ENCODE assay signal across 14 cellular contexts in the genomic region with DNA sequence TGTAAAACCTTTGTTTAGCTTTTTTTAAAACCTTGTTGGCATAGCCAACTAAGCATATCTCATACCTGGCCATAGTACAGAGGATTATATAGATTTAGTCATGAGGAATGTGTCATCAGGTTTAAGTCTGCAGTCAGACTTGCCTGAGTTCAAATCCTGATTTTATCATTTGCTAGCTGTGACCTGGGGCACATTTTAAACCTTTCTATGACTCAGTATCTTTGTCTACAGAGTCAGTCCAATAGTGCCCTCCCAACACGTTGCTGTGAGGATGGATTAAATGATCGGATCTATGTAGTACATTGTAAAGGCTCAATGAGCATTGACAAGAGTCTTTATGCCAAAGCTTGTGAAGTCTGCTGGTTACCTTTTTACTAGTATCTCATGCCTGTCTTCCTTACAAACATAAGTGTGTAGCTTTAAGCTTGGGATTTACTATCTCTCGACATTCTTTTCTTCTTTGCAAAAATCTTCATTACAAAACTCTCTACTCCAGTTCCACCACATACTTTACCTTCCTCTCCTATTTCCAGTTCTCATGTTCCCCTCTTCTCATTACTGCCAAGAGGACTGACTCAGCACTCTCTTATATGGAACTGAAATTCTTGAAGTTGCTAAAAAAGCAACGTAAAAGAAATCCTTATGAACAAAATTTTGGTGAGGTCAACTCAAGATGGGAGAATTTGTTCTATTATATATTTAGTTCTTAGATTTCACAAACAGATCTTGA.
A peak's percentile ranks its signal among the peaks of the same experiment; 100 is the strongest.
DNase-seq lines count a peak whose midpoint lies in the region; ATAC-seq, FAIRE-seq and TF ChIP-seq lines count a peak whose summit lies in the region.
"Had no signal": no experiment of that assay in that cellular context is flagged by ENCODE, and none has a peak within 500 bp of the region (broad histone marks: within the 10 kb centered on the region; RNA-seq: fewer than 3 reads in every experiment).

No MANE protein-coding gene starts in this region.

- peak overlapping the region; percentile 81 to 85 for H3K27ac ChIP-seq in A549
- H3K27ac ChIP-seq: vagina had no signal

- H3K4me2 ChIP-seq in A549 = peak overlapping the region; percentile 75

- H3K9me3 ChIP-seq in A549 = no peaks in the 10 kb centered on the region; the same call in 2 of the 3 replicates
- H3K9me3 ChIP-seq: vagina had no signal

- peaks cover 30% of the 10 kb centered on the region for H3K4me1 ChIP-seq in A549
- H3K4me1 ChIP-seq: vagina had no signal

- TF ChIP-seq CTCF in A549 (IDR thresholded peaks at IDR 0.05) = no peak

- CTCF ChIA-PET in A549 (lab: Yijun Ruan, JAX) = interaction anchor here (0.5 to 1.3 kb wide), 2 partner anchors 170 to 409 kb away, joined by 3 read pairs; no protein-coding TSS in a partner anchor

- ATAC-seq in A549 = peak; percentile 89 to 90
- ATAC-seq in stimulated activated memory B cell treated with anti-CD40 and anti-IgM and Interleukin-4, amounts not matched to agents 10 μg/mL and 1 μg/mL and 100 μg/mL, for 72 hours = no peak

- DNase-seq in A549 (ENCODE audit: low read depth in 1 of 2, low spot score in 1 of 2) (peak in 1 of 2 experiments; percentile 86), amniotic stem cell (lab: John Stamatoyannopoulos, UW) (peak; percentile 37), kidney tubule cell (ENCODE audit: low spot score) (peak; percentile 37), mesenteric fat pad (ENCODE audit: low spot score) (no peak), NCI-H187 (lab: John Stamatoyannopoulos, UW) (no peak)
- no peak for DNase-seq in activated T-cell treated with anti-CD3 and anti-CD28 coated beads, Interleukin-2, amount 50 U/mL, for 48 hours
- DNase-seq: head of caudate nucleus, midbrain, NCI-H1105, small intestine had no signal

- peaks cover 3% of the 10 kb centered on the region for H3K27me3 Mint-ChIP-seq in stimulated activated memory B cell treated with anti-CD40 and anti-IgM and Interleukin-4, amounts not matched to agents 10 μg/mL and 1 μg/mL and 100 μg/mL, for 72 hours
- H3K27me3 Mint-ChIP-seq: central memory CD8-positive, alpha-beta T cell had no signal

- POLR2A ChIA-PET in A549 (lab: Yijun Ruan, JAX) = no interaction called here

- no peak for TF ChIP-seq POLR2A in A549 (IDR thresholded peaks at IDR 0.05; ENCODE audit: low read length)

- H3K4me3 Mint-ChIP-seq in stimulated activated memory B cell treated with anti-CD40 and anti-IgM and Interleukin-4, amounts not matched to agents 10 μg/mL and 1 μg/mL and 100 μg/mL, for 72 hours = no peak overlapping the region
- H3K4me3 Mint-ChIP-seq: central memory CD8-positive, alpha-beta T cell had no signal

- whole genome bisulfite sequencing in A549 (ENCODE audit: missing lambda C conversion rate) = 1% methylated on average over 4 of the region's 4 CpGs

- no peak overlapping the region for H3K4me3 ChIP-seq in A549
- H3K4me3 ChIP-seq: vagina had no signal

- TF ChIP-seq EP300 in A549 (IDR thresholded peaks at IDR 0.05) (peak in 1 of 2 experiments; percentile 61; a peak in 2 of 5 replicates), Ishikawa (IDR thresholded peaks at IDR 0.05; ENCODE audit: borderline replicate concordance) (no peak)

- no peaks in the 10 kb centered on the region for H3K36me3 Mint-ChIP-seq in stimulated activated memory B cell treated with anti-CD40 and anti-IgM and Interleukin-4, amounts not matched to agents 10 μg/mL and 1 μg/mL and 100 μg/mL, for 72 hours

- no peak overlapping the region for H3K27ac Mint-ChIP-seq in stimulated activated memory B cell treated with anti-CD40 and anti-IgM and Interleukin-4, amounts not matched to agents 10 μg/mL and 1 μg/mL and 100 μg/mL, for 72 hours

- H3K4me1 Mint-ChIP-seq in stimulated activated memory B cell treated with anti-CD40 and anti-IgM and Interleukin-4, amounts not matched to agents 10 μg/mL and 1 μg/mL and 100 μg/mL, for 72 hours = no peaks in the 10 kb centered on the region
- H3K4me1 Mint-ChIP-seq: central memory CD8-positive, alpha-beta T cell had no signal

- FAIRE-seq in A549 (lab: Jason Lieb, UNC) = peak; percentile 87
- FAIRE-seq: small intestine had no signal

- peak; percentile 9 to 13; a peak in 2 of 5 replicates for TF ChIP-seq RAD21 in A549 (conservative IDR thresholded peaks at IDR 0.05 in 1 of 2, IDR thresholded peaks at IDR 0.05 in 1 of 2)
- no peak for TF ChIP-seq RAD21 in Ishikawa (IDR thresholded peaks at IDR 0.05; ENCODE audit: low read depth)

- no peaks in the 10 kb centered on the region for H3K9me3 Mint-ChIP-seq in stimulated activated memory B cell treated with anti-CD40 and anti-IgM and Interleukin-4, amounts not matched to agents 10 μg/mL and 1 μg/mL and 100 μg/mL, for 72 hours
- H3K9me3 Mint-ChIP-seq: central memory CD8-positive, alpha-beta T cell had no signal

TF ChIP-seq in A549, 52 proteins besides CTCF, POLR2A, EP300 and RAD21:
- TF ChIP-seq MAFK (IDR thresholded peaks at IDR 0.05; ENCODE audit: partially characterized antibody) (peak; percentile 95), SMC3 (IDR thresholded peaks at IDR 0.05) (peak; percentile 30; the same call in 1 of the 3 replicates), NR3C1 (IDR thresholded peaks at IDR 0.05) (no peak), JUNB (IDR thresholded peaks at IDR 0.05) (peak; percentile 87), FOSL2 (IDR thresholded peaks at IDR 0.05) (peak; percentile 25; the same call in 1 of the 2 replicates), FOSL2 (CRISPR knock-in tag; IDR thresholded peaks at IDR 0.05) (peak; percentile 81), CHD4 (IDR thresholded peaks at IDR 0.05; ENCODE audit: borderline replicate concordance) (no peak), JUN (IDR thresholded peaks at IDR 0.05) (peak; percentile 38 to 64; a peak in 2 of 5 replicates), CEBPB (IDR thresholded peaks at IDR 0.05) (peak in 1 of 2 experiments; percentile 59; a peak in 1 of 4 replicates), GATA3 (IDR thresholded peaks at IDR 0.05; ENCODE audit: borderline replicate concordance) (peak; percentile 96; the same call in 1 of the 2 replicates)
- TF ChIP-seq, protein P1, sequence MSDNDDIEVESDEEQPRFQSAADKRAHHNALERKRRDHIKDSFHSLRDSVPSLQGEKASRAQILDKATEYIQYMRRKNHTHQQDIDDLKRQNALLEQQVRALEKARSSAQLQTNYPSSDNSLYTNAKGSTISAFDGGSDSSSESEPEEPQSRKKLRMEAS (IDR thresholded peaks at IDR 0.05) = peak; percentile 75; the same call in 1 of the 2 replicates

TF ChIP-seq in Ishikawa, 13 proteins besides CTCF, POLR2A, EP300 and RAD21:
- TF ChIP-seq TEAD4 (IDR thresholded peaks at IDR 0.05) (0 out of 2 replicates have a peak, but pooled peaks have one; percentile 18), CEBPB (IDR thresholded peaks at IDR 0.05) (no peak)
- TF ChIP-seq, protein P2, sequence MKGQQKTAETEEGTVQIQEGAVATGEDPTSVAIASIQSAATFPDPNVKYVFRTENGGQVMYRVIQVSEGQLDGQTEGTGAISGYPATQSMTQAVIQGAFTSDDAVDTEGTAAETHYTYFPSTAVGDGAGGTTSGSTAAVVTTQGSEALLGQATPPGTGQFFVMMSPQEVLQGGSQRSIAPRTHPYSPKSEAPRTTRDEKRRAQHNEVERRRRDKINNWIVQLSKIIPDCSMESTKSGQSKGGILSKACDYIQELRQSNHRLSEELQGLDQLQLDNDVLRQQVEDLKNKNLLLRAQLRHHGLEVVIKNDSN (IDR thresholded peaks at IDR 0.05) = no peak

Comparison
In these comparisons a context has a peak if more than half of its experiments do, and no peak if none do; other contexts are left out.
1. DNase-seq: peak in amniotic stem cell (single experiment) and kidney tubule cell (single experiment); none in mesenteric fat pad (single experiment), activated T-cell treated with anti-CD3 and anti-CD28 coated beads, Interleukin-2, amount 50 U/mL, for 48 hours (0 of 2) and NCI-H187 (0 of 2).